Comparison of ENCODE assay signal across 8 cellular contexts in genomic region chr12:56300644-56301464, GRCh38. TPM values are rescaled to one million over a fixed set of nuclear protein-coding genes. Genes with fewer than 3 reads are reported as not detected.
DNase-seq lines count a peak whose midpoint lies in the region; TF ChIP-seq lines count a peak whose summit lies in the region.

No MANE protein-coding gene starts in this region.

- H3K36me3 Mint-ChIP-seq in HFFc6 (ENCODE audit: low read depth): peaks cover 13% of the 10 kb centered on the region; the same call in 1 of the 2 replicates

- H3K27me3 ChIP-seq in ascending aorta: no peaks in the 10 kb centered on the region

- H3K27ac ChIP-seq in 22Rv1: peak overlapping the region; percentile 98
- H3K27ac ChIP-seq in ascending aorta: peak overlapping the region; percentile 91 to 96
- peak overlapping the region; percentile 92 for H3K27ac ChIP-seq in temporal lobe (ENCODE audit: low read depth, low read length)

- peaks cover 49% of the 10 kb centered on the region for H3K4me1 Mint-ChIP-seq in HFFc6 (ENCODE audit: low read depth)

- H3K9me3 ChIP-seq in ascending aorta: no peaks in the 10 kb centered on the region

- TF ChIP-seq CTCF in 22Rv1 (IDR thresholded peaks at IDR 0.05) (no peak), HFFc6 (IDR thresholded peaks at IDR 0.05) (no peak), ascending aorta (IDR thresholded peaks at IDR 0.05) (no peak)

- intact Hi-C loops in ascending aorta (cut with DNase I): loop anchor here (1.0 to 2.0 kb wide), 4 partner anchors 15 to 77 kb away; partner anchors contain the start of genes COQ10A, NABP2 and PAN2

- peak overlapping the region; percentile 89 for H3K27ac Mint-ChIP-seq in HFFc6

- peak overlapping the region; percentile 98 for H3K4me3 Mint-ChIP-seq in HFFc6

- H3K4me1 ChIP-seq in ascending aorta: peaks cover 9 to 25% of the 10 kb centered on the region in 2 donors

- H3K4me3 ChIP-seq in ascending aorta: peak overlapping the region; percentile 82 to 93

- DNase-seq in HFFc6 (no peak), ascending aorta (ENCODE audit: low spot score in 2 of 2) (no peak), inferior parietal cortex (ENCODE audit: extremely low spot score) (peak; percentile 21), UCSD-AML1 (lab: John Stamatoyannopoulos, UW; ENCODE audit: unreplicated experiment) (no peak), DMS 273 (lab: John Stamatoyannopoulos, UW; ENCODE audit: unreplicated experiment) (no peak), iPS-NIHi11 (ENCODE audit: low spot score) (no peak)

- H3K36me3 ChIP-seq in ascending aorta: peaks cover 3 to 20% of the 10 kb centered on the region in 2 donors

- H3K27me3 Mint-ChIP-seq in HFFc6 (ENCODE audit: insufficient read depth): no peaks in the 10 kb centered on the region; the same call in none of the 2 replicates

- H3K9me3 Mint-ChIP-seq in HFFc6: no peaks in the 10 kb centered on the region

RNA-seq across cellular contexts. Expression of gene CS, which starts 0.7 kb away (rescaled TPM):
- 100 to 1,000 TPM; 196 to 247 (median 232) TPM for total RNA-seq in HFFc6 (2021; fragmentation: NEBNext Ultra II Directional; extraction: Animal tissue kit (Norgen Biotek cat#: 25700))
- total RNA-seq in ascending aorta: 55.2 TPM
- 102 TPM for total RNA-seq in temporal lobe

RNA-seq across cellular contexts. Expression of gene CNPY2, which starts 14.9 kb away (rescaled TPM):
- total RNA-seq in HFFc6 (2021; fragmentation: NEBNext Ultra II Directional; extraction: Animal tissue kit (Norgen Biotek cat#: 25700)): 100 to 1,000 TPM; 177 to 275 (median 188) TPM
- total RNA-seq in ascending aorta: 34.6 TPM
- total RNA-seq in temporal lobe: 32.0 TPM

RNA-seq across cellular contexts. Expression of gene PAN2, which starts 32.9 kb away (rescaled TPM):
- total RNA-seq in HFFc6 (2021; fragmentation: NEBNext Ultra II Directional; extraction: Animal tissue kit (Norgen Biotek cat#: 25700)): 10 to 100 TPM in 5 of 6 experiments, 1 to 10 TPM in 1; 9.0 to 16.7 (median 14.6) TPM
- total RNA-seq in ascending aorta (45.3 TPM), temporal lobe (22.9 TPM)

RNA-seq across cellular contexts. Expression of gene COQ10A, which starts 34.1 kb away (rescaled TPM):
- total RNA-seq in HFFc6 (2021; fragmentation: NEBNext Ultra II Directional; extraction: Animal tissue kit (Norgen Biotek cat#: 25700)): 10 to 100 TPM in 1 of 6 experiments, 1 to 10 TPM in 5; 6.4 to 10.7 (median 8.2) TPM
- total RNA-seq in ascending aorta (4.8 TPM), temporal lobe (7.1 TPM)

RNA-seq across cellular contexts. Expression of gene IL23A, which starts 37.8 kb away (rescaled TPM):
- under 1 TPM in 1 of 6 experiments, not detected in 5; 0.38 TPM for total RNA-seq in HFFc6 (2021; fragmentation: NEBNext Ultra II Directional; extraction: Animal tissue kit (Norgen Biotek cat#: 25700))
- total RNA-seq in ascending aorta (not detected), temporal lobe (not detected)
